In the genomic region with DNA sequence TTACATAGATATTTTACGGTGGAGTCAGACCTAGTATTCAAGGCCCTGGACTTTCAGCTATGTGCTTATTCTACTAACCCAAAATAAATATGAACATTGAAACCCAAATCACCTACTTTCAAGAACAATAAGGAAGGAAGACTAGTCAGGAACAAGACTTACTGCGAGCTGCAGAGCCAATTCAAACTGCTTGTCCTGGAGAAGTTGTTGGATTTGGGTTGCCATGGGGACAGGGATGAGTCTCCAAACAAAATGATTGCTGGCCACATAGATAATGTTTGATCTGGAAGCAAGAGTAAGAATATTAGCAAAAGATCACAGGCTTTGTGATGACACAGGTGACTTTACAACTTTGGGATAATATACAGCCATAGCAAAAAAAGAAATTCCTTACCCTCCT, we compare ENCODE assay signal across 20 cellular contexts. TPM values are rescaled to one million over a fixed set of nuclear protein-coding genes. Genes with fewer than 3 reads are reported as not detected.
DNase-seq lines count a peak whose midpoint lies in the region; ATAC-seq, FAIRE-seq and TF ChIP-seq lines count a peak whose summit lies in the region.
"Had no signal": no experiment of that assay in that cellular context is flagged by ENCODE, and none has a peak within 500 bp of the region (broad histone marks: within the 10 kb centered on the region; RNA-seq: fewer than 3 reads in every experiment).

No MANE protein-coding gene starts in this region.

- intact Hi-C loops in HepG2 (cut with micrococcal nuclease; ENCODE audit: unreplicated experiment) (no loop called here), right lobe of liver (cut with DNase I) (no loop called here)

- ATAC-seq in HepG2 (no peak), right lobe of liver (no peak), WTC11 (no peak), HG03469 (IDR thresholded peaks at IDR 0.05; ENCODE audit: unreplicated experiment) (no peak)
- no peak for ATAC-seq in stimulated activated effector memory CD8-positive, alpha-beta T cell treated with anti-CD3 and anti-CD28 coated beads, Interleukin-12 subunit alpha, Interleukin-12 subunit beta, amount 100 ng/mL, for 72 hours
- ATAC-seq: A549; CD8-positive, alpha-beta T cell; GM12878 had no signal

- H3K27me3 ChIP-seq in HepG2 (ENCODE audit: control insufficient read depth in 1 of 2, insufficient read depth in 2 of 2, low read length in 2 of 2) (no peaks in the 10 kb centered on the region), right lobe of liver (no peaks in the 10 kb centered on the region), mesendoderm (ENCODE audit: insufficient read depth, low read length, poor library complexity) (no peaks in the 10 kb centered on the region)

- no peaks in the 10 kb centered on the region for H3K79me2 ChIP-seq in HepG2 (ENCODE audit: insufficient read depth, low read length)
- no peaks in the 10 kb centered on the region for H3K79me2 ChIP-seq in mesendoderm (ENCODE audit: control insufficient read depth, insufficient read depth, low read length)

- TF ChIP-seq EP300 in HepG2 (IDR thresholded peaks at IDR 0.05; ENCODE audit: low read depth in 2 of 2, low read length in 2 of 2) (no peak), HepG2 (CRISPR knock-in tag; IDR thresholded peaks at IDR 0.05; ENCODE audit: borderline replicate concordance) (no peak)

- H3K27ac ChIP-seq in HepG2 (ENCODE audit: extremely low read length, insufficient read depth, low read length) = peak overlapping the region; percentile 40
- H3K27ac ChIP-seq in right lobe of liver = no peak overlapping the region
- H3K27ac ChIP-seq in mesendoderm (ENCODE audit: low read depth, low read length) = no peak overlapping the region
- H3K27ac ChIP-seq: A549, GM23248 had no signal

- no peak overlapping the region for H4K8ac ChIP-seq in mesendoderm (ENCODE audit: low read depth, low read length)

- H2BK15ac ChIP-seq in mesendoderm (replicated peaks; ENCODE audit: low read depth) = no peak overlapping the region

- no peak overlapping the region for H3K9ac ChIP-seq in HepG2 (ENCODE audit: insufficient read depth, low read depth, low read length)
- no peak overlapping the region for H3K9ac ChIP-seq in mesendoderm (ENCODE audit: low read length)
- H3K9ac ChIP-seq: GM23248 had no signal

- no peak overlapping the region for H3K23ac ChIP-seq in mesendoderm (ENCODE audit: low read length)

- H2BK5ac ChIP-seq in mesendoderm (ENCODE audit: low read length) = no peak overlapping the region

- H3K9me3 Mint-ChIP-seq in WTC11 = no peaks in the 10 kb centered on the region
- no peaks in the 10 kb centered on the region for H3K9me3 Mint-ChIP-seq in stimulated activated effector memory CD8-positive, alpha-beta T cell treated with anti-CD3 and anti-CD28 coated beads, Interleukin-12 subunit alpha, Interleukin-12 subunit beta, amount 100 ng/mL, for 72 hours
- H3K9me3 Mint-ChIP-seq: CD14-positive monocyte; CD8-positive, alpha-beta T cell had no signal

- no peaks in the 10 kb centered on the region for H3K27me3 Mint-ChIP-seq in WTC11 (ENCODE audit: low read depth)

- peaks cover 9% of the 10 kb centered on the region for H3K4me1 ChIP-seq in HepG2 (ENCODE audit: insufficient read depth, low read length)
- H3K4me1 ChIP-seq in right lobe of liver = no peaks in the 10 kb centered on the region
- H3K4me1 ChIP-seq in mesendoderm (ENCODE audit: control insufficient read depth, low read depth, low read length) = no peaks in the 10 kb centered on the region
- H3K4me1 ChIP-seq: A549, Caco-2 had no signal

- H3K36me3 ChIP-seq in HepG2 (replicated peaks in 1 of 2; ENCODE audit: control insufficient read depth in 1 of 2, insufficient read depth in 2 of 2, low read length in 2 of 2) = peaks cover 17 to 42% of the 10 kb centered on the region in 2 experiments; a peak in 4 of 5 replicates
- H3K36me3 ChIP-seq in right lobe of liver = peaks cover 0 to 53% (median 23%) of the 10 kb centered on the region in 4 donors
- peaks cover 3% of the 10 kb centered on the region for H3K36me3 ChIP-seq in mesendoderm (ENCODE audit: control insufficient read depth, insufficient read depth, low read length)

- H3K79me1 ChIP-seq in mesendoderm (ENCODE audit: low read length) = no peaks in the 10 kb centered on the region

- no peak overlapping the region for H2BK120ac ChIP-seq in mesendoderm (ENCODE audit: low read depth, low read length)

- CTCF ChIA-PET in HepG2 (lab: Yijun Ruan, JAX; ENCODE audit: low intra/inter-chr PET ratio, low total read pairs) = no interaction called here
- CTCF ChIA-PET in WTC11 (lab: Charles Lee) = no interaction called here

- POLR2A ChIA-PET in HepG2 (lab: Yijun Ruan, JAX) = no interaction called here
- POLR2A ChIA-PET in WTC11 (lab: Charles Lee) = no interaction called here

- H4K5ac ChIP-seq in mesendoderm (ENCODE audit: low read length) = no peak overlapping the region

- in situ Hi-C loops in HepG2 (cut with HindIII; ENCODE audit: extremely low pct_ligation_motif_present, low pct_unique_long_range_greater_than_20kb) = no loop called here

- 84% methylated on average over 2 of the region's 2 CpGs for WGBS in HepG2 (ENCODE audit: low lambda C conversion rate)
- WGBS in right lobe of liver (ENCODE audit: insufficient coverage, low coverage, low lambda C conversion rate, missing lambda C conversion rate) = 94% methylated on average over 2 of the region's 2 CpGs
- no CpG with 5 or more reads among the region's 2 CpGs for WGBS in mesendoderm (ENCODE audit: extremely low coverage, insufficient coverage, low lambda C conversion rate)

- FAIRE-seq in HepG2 (lab: Jason Lieb, UNC) = no peak
- FAIRE-seq: A549, GM12878, GM18507, H54, HTR-8/SVneo had no signal

- H4K20me1 ChIP-seq in HepG2 (ENCODE audit: insufficient read depth, low read length) = no peaks in the 10 kb centered on the region

- TF ChIP-seq CTCF in HepG2 (CRISPR knock-in tag; IDR thresholded peaks at IDR 0.05) = no peak
- no peak for TF ChIP-seq CTCF in right lobe of liver (IDR thresholded peaks at IDR 0.05)
- no peak for TF ChIP-seq CTCF in WTC11 (IDR thresholded peaks at IDR 0.05)

- H3K36me3 Mint-ChIP-seq in WTC11 = peaks cover 40% of the 10 kb centered on the region
- H3K36me3 Mint-ChIP-seq in stimulated activated effector memory CD8-positive, alpha-beta T cell treated with anti-CD3 and anti-CD28 coated beads, Interleukin-12 subunit alpha, Interleukin-12 subunit beta, amount 100 ng/mL, for 72 hours = peaks cover 100% of the 10 kb centered on the region

- no peak overlapping the region for H3K56ac ChIP-seq in mesendoderm (ENCODE audit: low read length)

- H2AFZ ChIP-seq in HepG2 (ENCODE audit: low read length) = no peak overlapping the region
- H2AFZ ChIP-seq: GM23248 had no signal

- BruUV-seq in HepG2 (replicated peaks; lab: Mats Ljungman, UMichigan) = no TSS peak

- no peak overlapping the region for H2AK5ac ChIP-seq in mesendoderm (ENCODE audit: low read length)

- DNase-seq in HepG2 (ENCODE audit: low spot score) (no peak), right lobe of liver (no peak), WTC11 (ENCODE audit: low spot score) (no peak), mesendoderm (peak; percentile 26), AML-193 (lab: John Stamatoyannopoulos, UW) (no peak), DMS79 treated with DMSO at 0.1 percent for 48 hours (lab: John Stamatoyannopoulos, UW) (no peak)
- DNase-seq in stimulated activated effector memory CD8-positive, alpha-beta T cell treated with anti-CD3 and anti-CD28 coated beads, Interleukin-12 subunit alpha, Interleukin-12 subunit beta, amount 100 ng/mL, for 72 hours (ENCODE audit: low spot score in 2 of 2) = no peak
- DNase-seq: CD8-positive, alpha-beta T cell; GM23248 had no signal

- no peaks in the 10 kb centered on the region for H3K4me1 Mint-ChIP-seq in WTC11
- no peaks in the 10 kb centered on the region for H3K4me1 Mint-ChIP-seq in stimulated activated effector memory CD8-positive, alpha-beta T cell treated with anti-CD3 and anti-CD28 coated beads, Interleukin-12 subunit alpha, Interleukin-12 subunit beta, amount 100 ng/mL, for 72 hours

- no peak overlapping the region for H3K4me3 Mint-ChIP-seq in WTC11
- H3K4me3 Mint-ChIP-seq in stimulated activated effector memory CD8-positive, alpha-beta T cell treated with anti-CD3 and anti-CD28 coated beads, Interleukin-12 subunit alpha, Interleukin-12 subunit beta, amount 100 ng/mL, for 72 hours = no peak overlapping the region
- H3K4me3 Mint-ChIP-seq: CD14-positive monocyte; CD8-positive, alpha-beta T cell had no signal

- TF ChIP-seq POLR2A in HepG2 (IDR thresholded peaks at IDR 0.05; ENCODE audit: insufficient read depth in 1 of 2, low read depth in 2 of 2, low read length in 2 of 2) (no peak), right lobe of liver (IDR thresholded peaks at IDR 0.05) (no peak)

- H3K18ac ChIP-seq in mesendoderm (ENCODE audit: low read length) = no peak overlapping the region

- H3K9me3 ChIP-seq in HepG2 (ENCODE audit: low read length) (no peaks in the 10 kb centered on the region), right lobe of liver (no peaks in the 10 kb centered on the region)
- H3K9me3 ChIP-seq: A549, Caco-2 had no signal

- no peak for TF ChIP-seq RAD21 in HepG2 (CRISPR knock-in tag; IDR thresholded peaks at IDR 0.05)

- H3K27ac Mint-ChIP-seq in WTC11 = peak overlapping the region; percentile 66; the same call in 1 of the 2 replicates
- H3K27ac Mint-ChIP-seq in stimulated activated effector memory CD8-positive, alpha-beta T cell treated with anti-CD3 and anti-CD28 coated beads, Interleukin-12 subunit alpha, Interleukin-12 subunit beta, amount 100 ng/mL, for 72 hours = peak overlapping the region; percentile 17
- H3K27ac Mint-ChIP-seq: CD8-positive, alpha-beta T cell had no signal

- H3K4me3 ChIP-seq in HepG2 (replicated peaks in 1 of 3; ENCODE audit: insufficient read depth in 1 of 3, low read depth in 2 of 3, low read length in 3 of 3) (no peak overlapping the region), right lobe of liver (no peak overlapping the region), mesendoderm (ENCODE audit: low read length) (no peak overlapping the region)
- H3K4me3 ChIP-seq: A549, GM12878, GM23248 had no signal

- H3K4me2 ChIP-seq in HepG2 (ENCODE audit: low read depth, low read length) (no peak overlapping the region), mesendoderm (ENCODE audit: low read length) (no peak overlapping the region)
- H3K4me2 ChIP-seq: A549 had no signal

- no peak overlapping the region for H3K4ac ChIP-seq in mesendoderm (ENCODE audit: low read depth, low read length)

RNA-seq across cellular contexts. Expression of a gene that starts 21.6 kb away (rescaled TPM):
- total RNA-seq in HepG2 (2016; rRNA removed; fragmentation: Illumina TruSeq; extraction: Trizol) = not detected in 2 replicates
- not detected in 2 replicates for total RNA-seq in HepG2 (2016; cell fraction: cytosol; rRNA removed; fragmentation: Illumina TruSeq; extraction: Trizol; ENCODE audit: low read depth)
- not detected in 2 replicates for total RNA-seq in HepG2 (2016; cell fraction: insoluble cytoplasmic fraction; rRNA removed; fragmentation: Illumina TruSeq; extraction: Trizol)
- total RNA-seq in HepG2 (2016; cell fraction: membrane; rRNA removed; fragmentation: Illumina TruSeq; extraction: Trizol) = not detected in 2 replicates
- total RNA-seq in HepG2 (2016; cell fraction: nucleus; rRNA removed; fragmentation: Illumina TruSeq; extraction: Trizol) = not detected in 2 replicates
- 0.01 and 0.07 TPM in 2 replicates for polyA plus RNA-seq in HepG2 (2011; rRNA removed)
- polyA plus RNA-seq in HepG2 (2011; cell fraction: cytosol; rRNA removed) = not detected in 2 replicates
- polyA plus RNA-seq in HepG2 (2011; cell fraction: nucleus; rRNA removed) = not detected in 2 replicates
- not detected in 2 replicates for polyA plus RNA-seq in HepG2 (2012)
- not detected in 2 replicates for polyA plus RNA-seq in HepG2 (2016; cell fraction: cytosol; fragmentation: Illumina TruSeq; extraction: Trizol; ENCODE audit: low read depth)
- polyA plus RNA-seq in HepG2 (2016; cell fraction: insoluble cytoplasmic fraction; fragmentation: Illumina TruSeq; extraction: Trizol; ENCODE audit: low read depth) = not detected in 2 replicates
- not detected in 2 replicates for polyA plus RNA-seq in HepG2 (2016; cell fraction: membrane; fragmentation: Illumina TruSeq; extraction: Trizol; ENCODE audit: low read depth)
- not detected in 2 replicates for polyA plus RNA-seq in HepG2 (2016; cell fraction: nucleus; fragmentation: Illumina TruSeq; extraction: Trizol; ENCODE audit: insufficient read depth, low read depth)
- 0.16 TPM in 1 of 2 replicates, not detected in the other for polyA minus RNA-seq in HepG2 (2011; rRNA and poly(A)+ RNA removed; ENCODE audit: low replicate concordance)
- not detected in 2 replicates for polyA minus RNA-seq in HepG2 (2011; cell fraction: cytosol; rRNA and poly(A)+ RNA removed)
- not detected in 2 replicates for polyA minus RNA-seq in HepG2 (2011; cell fraction: nucleus; rRNA and poly(A)+ RNA removed)
- total RNA-seq in right lobe of liver = not detected
- total RNA-seq in WTC11 (2021) = 0.11 to 0.18 TPM (median 0.16 TPM) in 3 replicates
- 0.01 TPM for polyA plus RNA-seq in mesendoderm (2013, experiment 1 of 2)
- polyA plus RNA-seq in mesendoderm (2013, experiment 2 of 2) = 0.07 TPM
- total RNA-seq: CD8-positive, alpha-beta T cell; G401; GM12878; GM23248 had no signal
- polyA plus RNA-seq: A549, AG04450, BJ, CD14-positive monocyte, GM12878, GM23248 had no signal

RNA-seq across cellular contexts. Expression of a gene that starts 30.0 kb away (rescaled TPM):
- total RNA-seq in HepG2 (2016; rRNA removed; fragmentation: Illumina TruSeq; extraction: Trizol) = 22.5 and 22.9 TPM in 2 replicates
- total RNA-seq in HepG2 (2016; cell fraction: cytosol; rRNA removed; fragmentation: Illumina TruSeq; extraction: Trizol; ENCODE audit: low read depth) = 4.7 and 5.6 TPM in 2 replicates
- total RNA-seq in HepG2 (2016; cell fraction: insoluble cytoplasmic fraction; rRNA removed; fragmentation: Illumina TruSeq; extraction: Trizol) = 20.3 and 22.5 TPM in 2 replicates
- 7.8 and 8.0 TPM in 2 replicates for total RNA-seq in HepG2 (2016; cell fraction: membrane; rRNA removed; fragmentation: Illumina TruSeq; extraction: Trizol)
- total RNA-seq in HepG2 (2016; cell fraction: nucleus; rRNA removed; fragmentation: Illumina TruSeq; extraction: Trizol) = 40.3 and 47.8 TPM in 2 replicates
- 28.7 and 32.0 TPM in 2 replicates for polyA plus RNA-seq in HepG2 (2011; rRNA removed)
- 15.2 and 16.2 TPM in 2 replicates for polyA plus RNA-seq in HepG2 (2011; cell fraction: cytosol; rRNA removed)
- 117 and 131 TPM in 2 replicates for polyA plus RNA-seq in HepG2 (2011; cell fraction: nucleus; rRNA removed)
- polyA plus RNA-seq in HepG2 (2012) = 17.8 and 19.3 TPM in 2 replicates
- 1.0 and 1.2 TPM in 2 replicates for polyA plus RNA-seq in HepG2 (2016; cell fraction: cytosol; fragmentation: Illumina TruSeq; extraction: Trizol; ENCODE audit: low read depth)
- 12.2 and 15.1 TPM in 2 replicates for polyA plus RNA-seq in HepG2 (2016; cell fraction: insoluble cytoplasmic fraction; fragmentation: Illumina TruSeq; extraction: Trizol; ENCODE audit: low read depth)
- polyA plus RNA-seq in HepG2 (2016; cell fraction: membrane; fragmentation: Illumina TruSeq; extraction: Trizol; ENCODE audit: low read depth) = 3.5 and 3.6 TPM in 2 replicates
- polyA plus RNA-seq in HepG2 (2016; cell fraction: nucleus; fragmentation: Illumina TruSeq; extraction: Trizol; ENCODE audit: insufficient read depth, low read depth) = 55.7 and 58.7 TPM in 2 replicates
- polyA minus RNA-seq in HepG2 (2011; rRNA and poly(A)+ RNA removed; ENCODE audit: low replicate concordance) = 33.6 and 47.8 TPM in 2 replicates
- 13.5 and 13.7 TPM in 2 replicates for polyA minus RNA-seq in HepG2 (2011; cell fraction: cytosol; rRNA and poly(A)+ RNA removed)
- polyA minus RNA-seq in HepG2 (2011; cell fraction: nucleus; rRNA and poly(A)+ RNA removed) = 91.0 and 104 TPM in 2 replicates
- 10 to 100 TPM; 16.6 to 32.7 (median 23.2) TPM for total RNA-seq in right lobe of liver
- total RNA-seq in WTC11 (2021) = 43.9 to 44.7 TPM (median 44.5 TPM) in 3 replicates
- polyA plus RNA-seq in mesendoderm (2013, experiment 1 of 2) = 17.0 TPM
- 17.9 TPM for polyA plus RNA-seq in mesendoderm (2013, experiment 2 of 2)
